ENCODE assay signal across 12 cellular contexts in the genomic region with DNA sequence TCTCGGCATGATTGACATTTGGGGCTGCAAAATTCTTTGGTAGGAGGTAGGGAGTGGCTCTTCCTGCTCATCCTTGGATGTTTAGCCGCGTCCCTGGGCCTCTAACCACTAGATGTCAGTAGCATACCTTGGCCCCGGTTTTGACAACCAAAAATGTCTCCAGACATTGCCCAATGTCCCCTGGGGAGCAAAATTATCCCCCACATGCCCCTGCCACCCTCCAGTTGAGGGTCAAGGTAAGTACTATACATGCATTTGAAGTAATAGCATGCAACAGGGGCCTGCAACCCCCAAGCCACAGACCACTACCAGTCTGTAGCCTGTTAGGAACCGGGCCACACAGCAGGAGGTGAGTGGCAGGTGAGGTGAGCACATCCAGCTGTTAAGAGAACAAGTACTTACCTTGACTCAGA. TPM values are rescaled to one million over a fixed set of nuclear protein-coding genes. Genes with fewer than 3 reads are reported as not detected.
DNase-seq lines count a peak whose midpoint lies in the region; ATAC-seq, FAIRE-seq and TF ChIP-seq lines count a peak whose summit lies in the region.
"Had no signal": no experiment of that assay in that cellular context is flagged by ENCODE, and none has a peak within 500 bp of the region (broad histone marks: within the 10 kb centered on the region; RNA-seq: fewer than 3 reads in every experiment).

No MANE protein-coding gene starts in this region.

- H3K27ac ChIP-seq in brain microvascular endothelial cell, result no peak overlapping the region
- H3K27ac ChIP-seq: gastroesophageal sphincter had no signal

- H3K27me3 ChIP-seq in brain microvascular endothelial cell (replicated peaks), result no peaks in the 10 kb centered on the region
- H3K27me3 ChIP-seq: gastroesophageal sphincter had no signal

- FAIRE-seq in HTR-8/SVneo (lab: Jason Lieb, UNC), result peak; percentile 52

- H3K4me3 ChIP-seq in brain microvascular endothelial cell (ENCODE audit: low read depth, low read length), result no peak overlapping the region
- H3K4me3 ChIP-seq: gastroesophageal sphincter had no signal

- peak; percentile 33 for DNase-seq in ELR (ENCODE audit: low read depth)
- DNase-seq in HTR-8/SVneo (ENCODE audit: insufficient read length, low spot score), result no peak
- DNase-seq in brain microvascular endothelial cell, result no peak
- DNase-seq in lung microvascular endothelial cell (ENCODE audit: low read depth in 2 of 2), result peak; percentile 2 to 4
- DNase-seq in cerebellum (ENCODE audit: low spot score), result no peak
- DNase-seq in T1000 (lab: John Stamatoyannopoulos, UW), result no peak
- DNase-seq in NCI-H146 (lab: John Stamatoyannopoulos, UW), result no peak
- DNase-seq: activated CD8-positive, alpha-beta memory T cell treated with anti-CD3 and anti-CD28 coated beads, Interleukin-2, amount 50 U/mL, for 4 hours; NCI-H1048 had no signal

- in situ Hi-C loops in brain microvascular endothelial cell (cut with HindIII; ENCODE audit: low pct_ligation_motif_present, low sequenced_read_pairs), result no loop called here

- H3K36me3 ChIP-seq in brain microvascular endothelial cell (replicated peaks), result no peaks in the 10 kb centered on the region
- H3K36me3 ChIP-seq: gastroesophageal sphincter had no signal

- TF ChIP-seq CTCF in brain microvascular endothelial cell (IDR thresholded peaks at IDR 0.05; ENCODE audit: low read depth, low read length, missing control alignments), result peak; percentile 65

- ATAC-seq in GM18867 (IDR thresholded peaks at IDR 0.05; ENCODE audit: unreplicated experiment), result no peak
- ATAC-seq: gastroesophageal sphincter had no signal

RNA-seq across cellular contexts. Expression of gene KIAA1210, which starts 17.6 kb away (rescaled TPM):
- total RNA-seq in lung microvascular endothelial cell (not detected in 2 replicates), cerebellum (0.36 TPM)
- total RNA-seq: skeletal muscle tissue had no signal

Comparison
In these comparisons a context has a peak if more than half of its experiments do, and no peak if none do; other contexts are left out.
1. DNase-seq: peak in ELR (single experiment) and lung microvascular endothelial cell (2 of 2); none in HTR-8/SVneo (single experiment), brain microvascular endothelial cell (single experiment), cerebellum (single experiment), T1000 (single experiment) and NCI-H146 (single experiment).